Comparison of ENCODE assay signal across 1 cellular context in genomic region chr6:140540743-140541142, GRCh38.
TF ChIP-seq lines count a peak whose summit lies in the region.

No MANE protein-coding gene starts in this region.

TF ChIP-seq in SK-N-SH, 30 proteins besides CTCF, POLR2A, EP300 and RAD21 (continued from another document):
- TF ChIP-seq ZBTB33 (IDR thresholded peaks at IDR 0.05; ENCODE audit: borderline replicate concordance, low read depth): no peak
- no peak for TF ChIP-seq MEF2A (IDR thresholded peaks at IDR 0.05; ENCODE audit: borderline replicate concordance, low read depth)
- TF ChIP-seq POLR2AphosphoS5 (IDR thresholded peaks at IDR 0.05; ENCODE audit: low read depth, low read length): no peak
- no peak for TF ChIP-seq REST (IDR thresholded peaks at IDR 0.05; ENCODE audit: low read depth, low read length)
- TF ChIP-seq MAX (IDR thresholded peaks at IDR 0.05; ENCODE audit: low read depth): no peak
- TF ChIP-seq NRF1 (IDR thresholded peaks at IDR 0.05; ENCODE audit: low read depth, low read length): no peak
